28 cellular contexts compared by ENCODE assay signal in the genomic region with DNA sequence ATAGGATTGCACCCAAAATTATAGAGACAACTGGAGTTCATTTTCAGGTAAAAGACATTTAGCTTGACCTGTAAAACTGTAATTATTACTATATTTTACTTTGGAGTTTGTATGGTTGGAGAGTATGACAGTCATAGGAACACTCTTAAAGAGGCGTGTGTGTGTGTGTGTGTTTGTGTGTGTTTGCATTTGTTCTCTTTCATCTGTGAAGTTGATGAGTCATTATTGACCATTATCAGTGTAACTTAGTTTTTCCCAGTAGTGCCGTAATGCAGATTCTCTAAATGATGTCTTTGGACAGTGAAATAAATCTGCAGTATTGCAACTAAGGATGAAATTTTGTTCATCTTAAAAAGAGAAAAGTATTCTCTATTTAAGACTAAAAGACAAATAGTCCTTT. TPM values are rescaled to one million over a fixed set of nuclear protein-coding genes. Genes with fewer than 3 reads are reported as not detected.
DNase-seq lines count a peak whose midpoint lies in the region; ATAC-seq and TF ChIP-seq lines count a peak whose summit lies in the region.
"Had no signal": no experiment of that assay in that cellular context is flagged by ENCODE, and none has a peak within 500 bp of the region (broad histone marks: within the 10 kb centered on the region; RNA-seq: fewer than 3 reads in every experiment).

No MANE protein-coding gene starts in this region.

- H3K9me2 ChIP-seq in PC-3 (replicated peaks; ENCODE audit: low read length): no peaks in the 10 kb centered on the region

- no peaks in the 10 kb centered on the region for H4K20me1 ChIP-seq in PC-3 (ENCODE audit: low read length)

- peaks cover 8% of the 10 kb centered on the region for H3K4me1 ChIP-seq in PC-3 (ENCODE audit: insufficient read depth, low read length)
- no peaks in the 10 kb centered on the region for H3K4me1 ChIP-seq in mesenchymal stem cell (ENCODE audit: control insufficient read depth, insufficient read depth, low read depth, low read length)
- H3K4me1 ChIP-seq: BE2C, body of pancreas, colonic mucosa, tibial artery had no signal

- no peaks in the 10 kb centered on the region for H3K79me2 ChIP-seq in PC-3 (ENCODE audit: low read length)

- no peak overlapping the region for H2AK5ac ChIP-seq in mesenchymal stem cell (ENCODE audit: low read length, severe bottlenecking)

- H3K23ac ChIP-seq in mesenchymal stem cell (ENCODE audit: low read length in 2 of 2): no peak overlapping the region

- no peak overlapping the region for H2BK120ac ChIP-seq in mesenchymal stem cell (ENCODE audit: low read depth, low read length)

- intact Hi-C loops in PC-3 (cut with micrococcal nuclease): no loop called here

- H2BK12ac ChIP-seq in mesenchymal stem cell (ENCODE audit: low read length in 2 of 2): no peak overlapping the region

- H3K18ac ChIP-seq in mesenchymal stem cell (ENCODE audit: low read depth in 1 of 2, low read length in 2 of 2): no peak overlapping the region

- POLR2A ChIA-PET in PC-3 (lab: Charles Lee; ENCODE audit: unreplicated experiment): no interaction called here

- H3F3A ChIP-seq in PC-3 (ENCODE audit: low read length, unreplicated experiment): no peaks in the 10 kb centered on the region

- DNase-seq in DMS53 treated with DMSO at 0.1 percent for 48 hours (lab: John Stamatoyannopoulos, UW; ENCODE audit: unreplicated experiment): peak; percentile 91
- peak; percentile 57 for DNase-seq in PC-3
- DNase-seq in choroid plexus epithelial cell (ENCODE audit: low read depth): peak; percentile 31
- peak; percentile 56 for DNase-seq in mesenchymal stem cell
- no peak for DNase-seq in NCI-H1092 (lab: John Stamatoyannopoulos, UW)
- no peak for DNase-seq in ecto neural progenitor cell (ENCODE audit: low spot score)
- DNase-seq in GOT3 (lab: John Stamatoyannopoulos, UW): no peak
- DNase-seq: activated CD4-positive, alpha-beta T cell treated with anti-CD3 and anti-CD28 coated beads, Interleukin-2, amount 10 ng/mL, durations not matched to agents 7 days and 5 days; activated naive CD8-positive, alpha-beta T cell treated with anti-CD3 and anti-CD28 coated beads, Interleukin-2, amount 50 U/mL, for 24 hours; activated T-cell treated with anti-CD3 and anti-CD28 coated beads, Interleukin-2, amount 50 U/mL, for 4 hours; BE2C; body of pancreas; colonic mucosa; endodermal cell; GDM1; hippocampal formation; Karpas-422; left colon; mesendoderm; NCI-H187 treated with DMSO at 0.1 percent for 48 hours; NCI-H2171 treated with DMSO at 0.1 percent for 48 hours; NCI-H524 treated with DMSO at 0.1 percent for 48 hours; NK-92 treated with Interleukin-12 subunit alpha and Interleukin-12 subunit beta, amount 100 ng/mL, for 24 hours; SHP77 treated with DMSO at 0.1 percent for 48 hours; SW 1271; T1000; tibial artery had no signal

- H3K4me2 ChIP-seq in PC-3 (ENCODE audit: low read length) (no peak overlapping the region), mesenchymal stem cell (ENCODE audit: low read length, poor library complexity, severe bottlenecking) (no peak overlapping the region)

- no peak overlapping the region for H2BK15ac ChIP-seq in mesenchymal stem cell (ENCODE audit: low read depth, poor library complexity, severe bottlenecking)

- H3K79me1 ChIP-seq in mesenchymal stem cell (replicated peaks; ENCODE audit: low read length, poor library complexity, severe bottlenecking): peaks cover 7% of the 10 kb centered on the region

- no peak overlapping the region for H4K91ac ChIP-seq in mesenchymal stem cell (ENCODE audit: low read length)

- H3K36me3 ChIP-seq in PC-3 (ENCODE audit: low read depth, low read length) (peaks cover 63% of the 10 kb centered on the region; the same call in 1 of the 2 replicates), mesenchymal stem cell (ENCODE audit: control insufficient read depth in 1 of 2, insufficient read depth in 2 of 2, low read depth in 1 of 2, low read length in 2 of 2) (peaks cover 17 to 98% of the 10 kb centered on the region in 2 experiments)

- ATAC-seq in PC-3 (peak; percentile 96), GM18907 (IDR thresholded peaks at IDR 0.05; ENCODE audit: unreplicated experiment) (no peak)
- ATAC-seq: activated naive CD8-positive, alpha-beta T cell treated with anti-CD3 and anti-CD28 coated beads, Interleukin-2, amount 50 U/mL, for 24 hours; activated T-cell treated with anti-CD3 and anti-CD28 coated beads, Interleukin-2, amount 50 U/mL, for 4 hours; body of pancreas; left colon had no signal

- no TSS peak for BruUV-seq in PC-3 (replicated peaks; lab: Mats Ljungman, UMichigan)

- no peak overlapping the region for H3K4ac ChIP-seq in mesenchymal stem cell (ENCODE audit: low read depth in 1 of 2, low read length in 2 of 2)

- no peak overlapping the region for H3K9ac ChIP-seq in PC-3 (ENCODE audit: low read length)
- no peak overlapping the region for H3K9ac ChIP-seq in mesenchymal stem cell (ENCODE audit: low read length)

- H3K4me3 ChIP-seq in PC-3 (ENCODE audit: low read length) (no peak overlapping the region), choroid plexus epithelial cell (ENCODE audit: low read depth, low read length) (no peak overlapping the region), mesenchymal stem cell (ENCODE audit: insufficient read depth in 1 of 2, low read depth in 1 of 2, low read length in 2 of 2) (no peak overlapping the region)
- H3K4me3 ChIP-seq: body of pancreas, colonic mucosa, tibial artery had no signal

- CTCF ChIA-PET in PC-3 (lab: Charles Lee): no interaction called here

- no peak overlapping the region for H4K8ac ChIP-seq in mesenchymal stem cell (ENCODE audit: low read length)

- H3K14ac ChIP-seq in mesenchymal stem cell (ENCODE audit: low read length in 2 of 2): no peak overlapping the region

- WGBS in mesenchymal stem cell: 50% methylated on average over 1 of the region's 2 CpGs

- H3K9me3 ChIP-seq in PC-3 (ENCODE audit: low read length): no peaks in the 10 kb centered on the region
- no peaks in the 10 kb centered on the region for H3K9me3 ChIP-seq in mesenchymal stem cell (ENCODE audit: control insufficient read depth, low read length)
- H3K9me3 ChIP-seq: BE2C, body of pancreas, colonic mucosa, tibial artery had no signal

- H3K27me3 ChIP-seq in PC-3 (ENCODE audit: low read length) (no peaks in the 10 kb centered on the region), mesenchymal stem cell (ENCODE audit: control insufficient read depth in 1 of 2, insufficient read depth in 1 of 2, low read length in 2 of 2) (no peaks in the 10 kb centered on the region)
- H3K27me3 ChIP-seq: BE2C, body of pancreas, colonic mucosa, tibial artery had no signal

- TF ChIP-seq CTCF in PC-3 (conservative IDR thresholded peaks at IDR 0.05; ENCODE audit: low read depth, low read length) (no peak), choroid plexus epithelial cell (conservative IDR thresholded peaks at IDR 0.05; ENCODE audit: low read depth, low read length) (no peak)

- no peak overlapping the region for H2BK5ac ChIP-seq in mesenchymal stem cell (ENCODE audit: low read depth, low read length, poor library complexity, severe bottlenecking)

- no peak overlapping the region for H2AFZ ChIP-seq in PC-3 (ENCODE audit: low read length)
- no peak overlapping the region for H2AFZ ChIP-seq in mesenchymal stem cell (ENCODE audit: low read depth, low read length)

- H3K27ac ChIP-seq in PC-3 (ENCODE audit: low read length) (no peak overlapping the region), mesenchymal stem cell (ENCODE audit: low read length, poor library complexity, severe bottlenecking) (no peak overlapping the region)
- H3K27ac ChIP-seq: body of pancreas, colonic mucosa, tibial artery had no signal

RNA-seq across cellular contexts. Expression of gene WASHC4, which starts 13.0 kb away (rescaled TPM):
- total RNA-seq in PC-3 (2014; rRNA removed): 38.2 and 46.9 TPM in 2 replicates
- 58.2 TPM for polyA plus RNA-seq in mesenchymal stem cell (2013, experiment 1 of 2)
- polyA plus RNA-seq in mesenchymal stem cell (2013, experiment 2 of 2): 52.4 TPM

RNA-seq across cellular contexts. Expression of gene ALDH1L2, which starts 36.3 kb away (rescaled TPM):
- 0.15 and 0.40 TPM in 2 replicates for total RNA-seq in PC-3 (2014; rRNA removed)
- polyA plus RNA-seq in mesenchymal stem cell (2013, experiment 1 of 2): 37.3 TPM
- polyA plus RNA-seq in mesenchymal stem cell (2013, experiment 2 of 2): 36.7 TPM

Comparison
In these comparisons a context has a peak if more than half of its experiments do, and no peak if none do; other contexts are left out.
1. DNase-seq: peak in DMS53 treated with DMSO at 0.1 percent for 48 hours (single experiment), PC-3 (single experiment), choroid plexus epithelial cell (single experiment) and mesenchymal stem cell (single experiment); none in NCI-H1092 (single experiment), ecto neural progenitor cell (single experiment) and GOT3 (single experiment).